26 cellular contexts compared by ENCODE assay signal in the genomic region with DNA sequence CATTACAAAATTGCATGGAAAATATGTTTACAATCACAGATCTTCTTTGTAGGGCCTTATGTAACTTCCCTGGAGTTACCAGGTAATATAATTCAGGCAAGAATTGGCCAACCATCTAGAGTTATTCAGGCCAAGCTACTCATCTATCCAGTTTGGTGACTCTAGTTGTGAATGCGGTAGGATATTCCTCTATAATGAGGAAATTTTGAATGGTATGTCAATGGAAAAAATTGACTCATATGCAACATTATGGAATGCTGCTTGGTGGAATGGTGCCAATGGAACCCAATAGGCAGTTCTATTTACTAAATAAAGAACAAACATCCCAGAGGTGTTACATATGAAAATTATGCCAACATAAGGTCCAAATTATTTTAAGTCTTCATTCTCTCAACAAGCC. TPM values are rescaled to one million over a fixed set of nuclear protein-coding genes. Genes with fewer than 3 reads are reported as not detected.
"Had no signal": no experiment of that assay in that cellular context is flagged by ENCODE, and none has a peak within 500 bp of the region (broad histone marks: within the 10 kb centered on the region; RNA-seq: fewer than 3 reads in every experiment).

No MANE protein-coding gene starts in this region.

- H3K4me3 Mint-ChIP-seq: activated naive CD8-positive, alpha-beta T cell; activated T-cell treated with anti-CD3 and anti-CD28 coated beads, Interleukin-2, amount 50 U/mL, for 24 hours; activated T-helper 17 cell treated with anti-CD3 and anti-CD28 coated beads, Interleukin-2, amount 50 U/mL, for 72 hours; central memory CD8-positive, alpha-beta T cell; immature natural killer cell; natural killer cell; T-helper 1 cell treated with Interleukin-12 subunit alpha and Interleukin-12 subunit beta and Interleukin-4 antibody, amounts not matched to agents 30 μg/mL and 1 μg/mL, for 36 hours; WTC11 had no signal

- H3K27me3 ChIP-seq: adrenal gland, ascending aorta, brain microvascular endothelial cell, left lung, sigmoid colon, upper lobe of right lung had no signal

- H3K27ac Mint-ChIP-seq: activated naive CD8-positive, alpha-beta T cell; activated T-cell treated with anti-CD3 and anti-CD28 coated beads, Interleukin-2, amount 50 U/mL, for 24 hours; activated T-helper 17 cell treated with anti-CD3 and anti-CD28 coated beads, Interleukin-2, amount 50 U/mL, for 72 hours; immature natural killer cell; natural killer cell; progenitor cell of endocrine pancreas; T-helper 1 cell treated with Interleukin-12 subunit alpha and Interleukin-12 subunit beta and Interleukin-4 antibody, amounts not matched to agents 30 μg/mL and 1 μg/mL, for 36 hours; WTC11 had no signal

- H3K4me1 ChIP-seq: ascending aorta had no signal

- DNase-seq: activated CD8-positive, alpha-beta memory T cell treated with anti-CD3 and anti-CD28 coated beads for 24 hours; activated CD8-positive, alpha-beta memory T cell treated with anti-CD3 and anti-CD28 coated beads, Interleukin-2, amount 50 U/mL, for 4 hours; activated T-cell treated with anti-CD3 and anti-CD28 coated beads, Interleukin-2, amount 50 U/mL, for 24 hours; adrenal gland; brain microvascular endothelial cell; foreskin fibroblast; immature natural killer cell; kidney glomerular epithelial cell; left lung; midbrain; natural killer cell; retina; sigmoid colon; stimulated activated CD4-positive, alpha-beta T cell treated with anti-CD3 and anti-CD28 coated beads, Interleukin-2, amount 100 ng/mL, for 48 hours; stimulated activated naive CD4-positive, alpha-beta T cell treated with Interleukin-2 at 50 U/mL for 16 hours; T1000; upper lobe of right lung had no signal

- ATAC-seq: activated T-helper 17 cell treated with anti-CD3 and anti-CD28 coated beads, Interleukin-2, amount 50 U/mL, for 72 hours; left lung; natural killer cell; upper lobe of right lung; WTC11 had no signal

- H3K4me3 ChIP-seq: adrenal gland, ascending aorta, coronary artery, left lung, sigmoid colon, upper lobe of right lung had no signal

- H3K9me3 ChIP-seq: adrenal gland, ascending aorta, left lung, sigmoid colon, upper lobe of right lung had no signal

- H3K36me3 ChIP-seq: adrenal gland, ascending aorta, brain microvascular endothelial cell, left lung, sigmoid colon, upper lobe of right lung had no signal

- H3K9me3 Mint-ChIP-seq: activated T-cell treated with anti-CD3 and anti-CD28 coated beads, Interleukin-2, amount 50 U/mL, for 24 hours; activated T-helper 17 cell treated with anti-CD3 and anti-CD28 coated beads, Interleukin-2, amount 50 U/mL, for 72 hours; central memory CD8-positive, alpha-beta T cell; immature natural killer cell; natural killer cell; T-helper 1 cell treated with Interleukin-12 subunit alpha and Interleukin-12 subunit beta and Interleukin-4 antibody, amounts not matched to agents 30 μg/mL and 1 μg/mL, for 36 hours; WTC11 had no signal

- H3K27me3 Mint-ChIP-seq: activated naive CD8-positive, alpha-beta T cell; activated T-cell treated with anti-CD3 and anti-CD28 coated beads, Interleukin-2, amount 50 U/mL, for 24 hours; activated T-helper 17 cell treated with anti-CD3 and anti-CD28 coated beads, Interleukin-2, amount 50 U/mL, for 72 hours; central memory CD8-positive, alpha-beta T cell; progenitor cell of endocrine pancreas had no signal

- H3K36me3 Mint-ChIP-seq: activated naive CD8-positive, alpha-beta T cell; immature natural killer cell; natural killer cell; WTC11 had no signal

- H3K27ac ChIP-seq: adrenal gland, ascending aorta, brain microvascular endothelial cell, coronary artery, left lung, sigmoid colon, upper lobe of right lung had no signal

- H3K4me1 Mint-ChIP-seq: activated T-helper 17 cell treated with anti-CD3 and anti-CD28 coated beads, Interleukin-2, amount 50 U/mL, for 72 hours; central memory CD8-positive, alpha-beta T cell; immature natural killer cell; natural killer cell; WTC11 had no signal

RNA-seq across cellular contexts. Expression of gene TNFSF18, which starts 5.6 kb away (rescaled TPM):
- total RNA-seq: activated T-helper 17 cell treated with anti-CD3 and anti-CD28 coated beads, Interleukin-2, amount 50 U/mL, for 72 hours; ascending aorta; osteocyte; progenitor cell of endocrine pancreas; upper lobe of right lung; WTC11 had no signal
- polyA plus RNA-seq: immature natural killer cell had no signal
